In the genomic region with DNA sequence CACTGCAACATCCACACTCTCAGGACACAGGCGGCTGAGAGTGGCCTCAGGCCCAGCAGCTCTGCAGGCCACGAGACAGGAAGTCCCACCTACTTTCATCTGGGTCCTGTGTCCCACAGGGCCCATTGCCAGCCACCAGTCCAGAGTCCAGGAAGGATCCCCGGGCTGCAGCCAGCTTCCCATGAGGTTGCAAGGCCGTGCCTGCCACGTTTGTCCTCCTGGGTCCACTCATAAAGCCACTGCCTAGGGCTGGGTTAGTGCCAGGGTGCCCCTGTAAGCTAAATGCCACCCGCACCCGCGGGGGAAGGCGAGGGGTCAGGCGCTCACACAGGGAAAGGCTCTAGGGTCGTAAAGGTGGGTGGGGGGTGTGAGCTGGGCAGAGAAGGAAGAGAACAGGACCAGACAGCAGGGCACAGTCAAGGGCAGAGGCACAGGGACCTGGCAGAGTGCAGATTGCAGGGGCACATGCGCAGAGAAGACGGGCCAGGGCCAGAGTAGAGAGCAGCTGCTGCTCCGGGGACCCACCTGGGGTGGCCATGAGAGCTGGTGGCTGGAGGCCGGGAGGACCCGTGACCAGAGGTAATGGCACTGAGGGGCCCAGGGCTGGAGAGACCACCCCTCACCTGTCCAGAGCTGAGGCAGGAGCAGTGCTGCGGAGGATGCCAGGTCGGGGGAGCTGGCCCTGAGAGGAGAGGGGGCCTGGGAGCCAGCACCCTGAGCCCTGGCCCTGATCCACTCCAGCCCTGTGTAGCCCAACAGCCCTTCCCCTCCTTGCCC, we compare ENCODE assay signal across 2 cellular contexts.
TF ChIP-seq lines count a peak whose summit lies in the region.

No MANE protein-coding gene starts in this region.

TF ChIP-seq in SK-N-SH, 30 proteins besides CTCF, POLR2A, EP300 and RAD21:
- TF ChIP-seq TCF12 (IDR thresholded peaks at IDR 0.05) (no peak), REST (IDR thresholded peaks at IDR 0.05; ENCODE audit: low read depth, low read length) (no peak), TEAD4 (IDR thresholded peaks at IDR 0.05; ENCODE audit: borderline replicate concordance, insufficient read depth) (no peak), SIN3A (IDR thresholded peaks at IDR 0.05; ENCODE audit: borderline replicate concordance, low read depth, low read length) (no peak), RXRA (IDR thresholded peaks at IDR 0.05; ENCODE audit: borderline replicate concordance, low read depth) (no peak)

TF ChIP-seq in SK-N-SH treated with all-trans-retinoic acid at 6 μM for 48 hours, 23 proteins besides CTCF, POLR2A, EP300 and RAD21:
- TF ChIP-seq ZNF565 (CRISPR knock-in tag; conservative IDR thresholded peaks at IDR 0.05; ENCODE audit: low read depth) (no peak), PPARA (CRISPR knock-in tag; IDR thresholded peaks at IDR 0.05; ENCODE audit: borderline replicate concordance) (no peak), ZFP3 (CRISPR knock-in tag; IDR thresholded peaks at IDR 0.05) (no peak)
- TF ChIP-seq, protein P1, sequence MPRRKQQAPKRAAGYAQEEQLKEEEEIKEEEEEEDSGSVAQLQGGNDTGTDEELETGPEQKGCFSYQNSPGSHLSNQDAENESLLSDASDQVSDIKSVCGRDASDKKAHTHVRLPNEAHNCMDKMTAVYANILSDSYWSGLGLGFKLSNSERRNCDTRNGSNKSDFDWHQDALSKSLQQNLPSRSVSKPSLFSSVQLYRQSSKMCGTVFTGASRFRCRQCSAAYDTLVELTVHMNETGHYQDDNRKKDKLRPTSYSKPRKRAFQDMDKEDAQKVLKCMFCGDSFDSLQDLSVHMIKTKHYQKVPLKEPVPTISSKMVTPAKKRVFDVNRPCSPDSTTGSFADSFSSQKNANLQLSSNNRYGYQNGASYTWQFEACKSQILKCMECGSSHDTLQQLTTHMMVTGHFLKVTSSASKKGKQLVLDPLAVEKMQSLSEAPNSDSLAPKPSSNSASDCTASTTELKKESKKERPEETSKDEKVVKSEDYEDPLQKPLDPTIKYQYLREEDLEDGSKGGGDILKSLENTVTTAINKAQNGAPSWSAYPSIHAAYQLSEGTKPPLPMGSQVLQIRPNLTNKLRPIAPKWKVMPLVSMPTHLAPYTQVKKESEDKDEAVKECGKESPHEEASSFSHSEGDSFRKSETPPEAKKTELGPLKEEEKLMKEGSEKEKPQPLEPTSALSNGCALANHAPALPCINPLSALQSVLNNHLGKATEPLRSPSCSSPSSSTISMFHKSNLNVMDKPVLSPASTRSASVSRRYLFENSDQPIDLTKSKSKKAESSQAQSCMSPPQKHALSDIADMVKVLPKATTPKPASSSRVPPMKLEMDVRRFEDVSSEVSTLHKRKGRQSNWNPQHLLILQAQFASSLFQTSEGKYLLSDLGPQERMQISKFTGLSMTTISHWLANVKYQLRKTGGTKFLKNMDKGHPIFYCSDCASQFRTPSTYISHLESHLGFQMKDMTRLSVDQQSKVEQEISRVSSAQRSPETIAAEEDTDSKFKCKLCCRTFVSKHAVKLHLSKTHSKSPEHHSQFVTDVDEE (CRISPR knock-in tag; IDR thresholded peaks at IDR 0.05): no peak
- TF ChIP-seq, protein P2, sequence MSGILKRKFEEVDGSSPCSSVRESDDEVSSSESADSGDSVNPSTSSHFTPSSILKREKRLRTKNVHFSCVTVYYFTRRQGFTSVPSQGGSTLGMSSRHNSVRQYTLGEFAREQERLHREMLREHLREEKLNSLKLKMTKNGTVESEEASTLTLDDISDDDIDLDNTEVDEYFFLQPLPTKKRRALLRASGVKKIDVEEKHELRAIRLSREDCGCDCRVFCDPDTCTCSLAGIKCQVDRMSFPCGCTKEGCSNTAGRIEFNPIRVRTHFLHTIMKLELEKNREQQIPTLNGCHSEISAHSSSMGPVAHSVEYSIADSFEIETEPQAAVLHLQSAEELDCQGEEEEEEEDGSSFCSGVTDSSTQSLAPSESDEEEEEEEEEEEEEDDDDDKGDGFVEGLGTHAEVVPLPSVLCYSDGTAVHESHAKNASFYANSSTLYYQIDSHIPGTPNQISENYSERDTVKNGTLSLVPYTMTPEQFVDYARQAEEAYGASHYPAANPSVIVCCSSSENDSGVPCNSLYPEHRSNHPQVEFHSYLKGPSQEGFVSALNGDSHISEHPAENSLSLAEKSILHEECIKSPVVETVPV (CRISPR knock-in tag; IDR thresholded peaks at IDR 0.05): no peak
TF ChIP-seq in SK-N-SH treated with all-trans-retinoic acid at 6 μM for 48 hours: peak in this region for 0.
